ENCODE assay signal across 8 cellular contexts in the genomic region with DNA sequence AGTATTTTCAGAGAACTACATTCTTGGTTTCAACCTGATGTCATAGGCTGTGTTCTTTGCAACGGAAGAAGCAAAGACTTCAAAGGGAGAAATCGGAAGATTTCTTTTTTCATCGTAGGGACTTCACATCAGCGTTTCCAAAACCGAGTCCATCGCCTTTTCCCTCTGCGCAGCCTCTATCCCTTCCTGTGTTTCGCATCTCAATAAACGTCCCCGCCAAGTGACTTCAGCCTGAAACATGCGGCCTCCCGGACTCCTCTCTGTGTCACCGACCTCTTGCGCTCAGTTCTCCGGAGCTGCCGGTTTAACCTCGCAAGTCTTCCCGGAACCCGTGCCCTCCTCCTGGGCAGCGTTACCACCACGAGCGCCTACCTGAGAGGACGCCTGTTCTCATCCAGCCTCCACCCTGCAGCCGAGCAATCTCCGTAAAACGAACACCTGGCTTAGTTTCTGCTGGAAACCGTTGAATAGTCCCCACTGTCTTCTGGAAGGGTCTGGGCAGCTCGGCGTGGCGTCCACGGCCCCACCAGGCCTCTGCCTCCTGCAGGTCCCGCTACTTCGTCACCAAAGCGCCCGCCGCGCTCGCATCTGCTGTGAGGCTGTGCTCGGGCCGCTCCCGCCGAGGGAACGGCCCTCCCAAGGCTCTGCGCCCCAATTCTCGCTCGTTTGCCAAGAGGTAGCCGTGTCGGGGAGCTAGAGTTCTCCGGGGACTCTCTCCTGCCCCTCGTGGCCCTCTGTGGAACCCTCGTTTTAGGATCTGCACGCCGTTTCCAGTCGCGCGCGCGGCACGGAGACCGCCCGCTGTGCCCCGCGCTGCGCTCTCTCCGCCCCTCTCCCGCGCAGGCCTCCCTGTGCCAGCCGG. TPM values are rescaled to one million over a fixed set of nuclear protein-coding genes. Genes with fewer than 3 reads are reported as not detected.
DNase-seq lines count a peak whose midpoint lies in the region; ATAC-seq and TF ChIP-seq lines count a peak whose summit lies in the region.

A gene with protein sequence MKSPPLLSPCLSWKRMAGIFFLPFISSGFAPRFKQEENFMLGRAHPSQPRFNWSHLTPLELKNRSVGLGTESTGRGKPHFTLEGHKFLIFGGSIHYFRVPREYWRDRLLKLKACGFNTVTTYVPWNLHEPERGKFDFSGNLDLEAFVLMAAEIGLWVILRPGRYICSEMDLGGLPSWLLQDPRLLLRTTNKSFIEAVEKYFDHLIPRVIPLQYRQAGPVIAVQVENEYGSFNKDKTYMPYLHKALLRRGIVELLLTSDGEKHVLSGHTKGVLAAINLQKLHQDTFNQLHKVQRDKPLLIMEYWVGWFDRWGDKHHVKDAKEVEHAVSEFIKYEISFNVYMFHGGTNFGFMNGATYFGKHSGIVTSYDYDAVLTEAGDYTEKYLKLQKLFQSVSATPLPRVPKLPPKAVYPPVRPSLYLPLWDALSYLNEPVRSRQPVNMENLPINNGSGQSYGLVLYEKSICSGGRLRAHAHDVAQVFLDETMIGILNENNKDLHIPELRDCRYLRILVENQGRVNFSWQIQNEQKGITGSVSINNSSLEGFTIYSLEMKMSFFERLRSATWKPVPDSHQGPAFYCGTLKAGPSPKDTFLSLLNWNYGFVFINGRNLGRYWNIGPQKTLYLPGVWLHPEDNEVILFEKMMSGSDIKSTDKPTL (plus strand): TSS at position 846 of the 862 bp plus-strand sequence. CDS start 362 bp downstream, outside the sequence.

- peaks cover 4% of the 10 kb centered on the region; the same call in 1 of the 2 replicates for H3K4me1 ChIP-seq in PC-3 (ENCODE audit: insufficient read depth, low read length)
- H3K4me1 ChIP-seq in left ventricle myocardium inferior = peaks cover 25% of the 10 kb centered on the region

- peak within 1 kb of the TSS; percentile 97 for H3K27ac Mint-ChIP-seq in activated naive CD4-positive, alpha-beta T cell treated with anti-CD3 and anti-CD28 coated beads, Interleukin-2, amount 10 ng/mL, durations not matched to agents 7 days and 5 days

- H4K20me1 ChIP-seq in PC-3 (ENCODE audit: low read length) = no peaks in the 10 kb centered on the region

- H3K27me3 ChIP-seq in GM06990 (replicated peaks; ENCODE audit: control insufficient read depth, insufficient read depth, low read length) (no peaks in the 10 kb centered on the region; the same call in 1 of the 2 replicates), PC-3 (ENCODE audit: low read length) (peaks cover 81% of the 10 kb centered on the region), left ventricle myocardium inferior (ENCODE audit: low read depth) (peaks cover 100% of the 10 kb centered on the region)

- TF ChIP-seq CTCF in GM06990 (IDR thresholded peaks at IDR 0.05; ENCODE audit: insufficient read depth, low read length, poor library complexity, severe bottlenecking) (peak; percentile 54), PC-3 (conservative IDR thresholded peaks at IDR 0.05; ENCODE audit: low read depth, low read length) (peak; percentile 37; the same call in 1 of the 2 replicates), left ventricle myocardium inferior (IDR thresholded peaks at IDR 0.05; ENCODE audit: borderline replicate concordance) (peak; percentile 35)

- BruUV-seq in PC-3 (replicated peaks; lab: Mats Ljungman, UMichigan) = no TSS peak

- peaks cover 61% of the 10 kb centered on the region for H3K4me1 Mint-ChIP-seq in activated naive CD4-positive, alpha-beta T cell treated with anti-CD3 and anti-CD28 coated beads, Interleukin-2, amount 10 ng/mL, durations not matched to agents 7 days and 5 days

- H3K36me3 ChIP-seq in GM06990 (ENCODE audit: control insufficient read depth, insufficient read depth, low read length) (no peaks in the 10 kb centered on the region), PC-3 (ENCODE audit: low read depth, low read length) (no peaks in the 10 kb centered on the region), left ventricle myocardium inferior (no peaks in the 10 kb centered on the region)

- peak within 1 kb of the TSS; percentile 94 for H3K4me3 Mint-ChIP-seq in activated naive CD4-positive, alpha-beta T cell treated with anti-CD3 and anti-CD28 coated beads, Interleukin-2, amount 10 ng/mL, durations not matched to agents 7 days and 5 days

- H3F3A ChIP-seq in PC-3 (ENCODE audit: low read length, unreplicated experiment) = no peaks in the 10 kb centered on the region

- DNase-seq in GM06990 (ENCODE audit: extremely low read depth, insufficient read length) = peak; percentile 68
- DNase-seq in PC-3 = no peak
- DNase-seq in activated naive CD4-positive, alpha-beta T cell treated with anti-CD3 and anti-CD28 coated beads, Interleukin-2, amount 10 ng/mL, durations not matched to agents 7 days and 5 days = peak; percentile 91
- DNase-seq in left ventricle myocardium inferior = no peak
- DNase-seq in retina = peak; percentile 88

- H3K36me3 Mint-ChIP-seq in activated naive CD4-positive, alpha-beta T cell treated with anti-CD3 and anti-CD28 coated beads, Interleukin-2, amount 10 ng/mL, durations not matched to agents 7 days and 5 days = peaks cover 33% of the 10 kb centered on the region

- H3K9ac ChIP-seq in PC-3 (ENCODE audit: low read length) = no peak within 1 kb of the TSS

- peaks cover 21% of the 10 kb centered on the region for H3K27me3 Mint-ChIP-seq in activated naive CD4-positive, alpha-beta T cell treated with anti-CD3 and anti-CD28 coated beads, Interleukin-2, amount 10 ng/mL, durations not matched to agents 7 days and 5 days

- no peaks in the 10 kb centered on the region for H3K9me3 ChIP-seq in PC-3 (ENCODE audit: low read length)
- H3K9me3 ChIP-seq in left ventricle myocardium inferior (replicated peaks) = no peaks in the 10 kb centered on the region

- CTCF ChIA-PET in PC-3 (lab: Charles Lee) = interaction anchor here (0.6 kb wide), 1 partner anchor 69 kb away, joined by 5 read pairs; no protein-coding TSS in a partner anchor
- CTCF ChIA-PET in activated naive CD4-positive, alpha-beta T cell treated with anti-CD3 and anti-CD28 coated beads, Interleukin-2, amount 10 ng/mL, durations not matched to agents 7 days and 5 days (lab: Charles Lee) = interaction anchor here (0.6 to 6.7 kb wide), 7 partner anchors 13 to 74 kb away, joined by 3 to 68 read pairs (median 4); no protein-coding TSS in a partner anchor

- H3K79me2 ChIP-seq in PC-3 (ENCODE audit: low read length) = no peaks in the 10 kb centered on the region

- POLR2A ChIA-PET in PC-3 (lab: Charles Lee; ENCODE audit: unreplicated experiment) = no interaction called here

- H3K4me3 ChIP-seq in GM06990 (replicated peaks; ENCODE audit: low read depth, low read length) (peak within 1 kb of the TSS; percentile 51), PC-3 (ENCODE audit: low read length) (peak within 1 kb of the TSS; percentile 31; the same call in 1 of the 2 replicates), left ventricle myocardium inferior (peak within 1 kb of the TSS; percentile 57)

- peak within 1 kb of the TSS; percentile 60 for H3K4me2 ChIP-seq in PC-3 (ENCODE audit: low read length)

- peaks cover 4% of the 10 kb centered on the region for H3K9me3 Mint-ChIP-seq in activated naive CD4-positive, alpha-beta T cell treated with anti-CD3 and anti-CD28 coated beads, Interleukin-2, amount 10 ng/mL, durations not matched to agents 7 days and 5 days

- intact Hi-C loops in PC-3 (cut with micrococcal nuclease) (no loop called here), left ventricle myocardium inferior (cut with micrococcal nuclease) (no loop called here)

- H3K9me2 ChIP-seq in PC-3 (replicated peaks; ENCODE audit: low read length) = no peaks in the 10 kb centered on the region

- H3K27ac ChIP-seq in PC-3 (ENCODE audit: low read length) (no peak within 1 kb of the TSS), left ventricle myocardium inferior (replicated peaks) (no peak within 1 kb of the TSS)

- peak within 1 kb of the TSS; percentile 48 for H2AFZ ChIP-seq in PC-3 (ENCODE audit: low read length)

- ATAC-seq in HG02642 (IDR thresholded peaks at IDR 0.05; ENCODE audit: poor library complexity, unreplicated experiment) = peak; percentile 84
- ATAC-seq in PC-3 = peak; percentile 53
- ATAC-seq in GM18517 (IDR thresholded peaks at IDR 0.05; ENCODE audit: unreplicated experiment) = no peak
- ATAC-seq in GM19397 (IDR thresholded peaks at IDR 0.05; ENCODE audit: unreplicated experiment) = no peak

RNA-seq across cellular contexts. Expression of the gene that starts here (rescaled TPM):
- not detected in 2 replicates for total RNA-seq in PC-3 (2014; rRNA removed)
- not detected for total RNA-seq in left ventricle myocardium inferior

Comparison
In these comparisons a context has a peak if more than half of its experiments do, and no peak if none do; other contexts are left out.
1. Peak in ATAC-seq, H3K4me3 ChIP-seq and H3K4me2 ChIP-seq in PC-3; RNA of the gene not detected or under 1 TPM.
2. DNase-seq: peak in GM06990 (single experiment), activated naive CD4-positive, alpha-beta T cell treated with anti-CD3 and anti-CD28 coated beads, Interleukin-2, amount 10 ng/mL, durations not matched to agents 7 days and 5 days (single experiment) and retina (single experiment); none in PC-3 (single experiment) and left ventricle myocardium inferior (single experiment).
3. Peak in every context shown above with its lines, with median percentiles within 50 percentile points of each other: H3K4me3 ChIP-seq and CTCF ChIP-seq.